In genomic region chr2:129896226-129897100, GRCh38 we compare ENCODE assay signal across 30 cellular contexts.
"Had no signal": no experiment of that assay in that cellular context is flagged by ENCODE, and none has a peak within 500 bp of the region (broad histone marks: within the 10 kb centered on the region; RNA-seq: fewer than 3 reads in every experiment).

No MANE protein-coding gene starts in this region.

- H3K27ac Mint-ChIP-seq: activated CD8-positive, alpha-beta T cell treated with anti-CD3 and anti-CD28 coated beads for 36 hours; activated naive CD4-positive, alpha-beta T cell treated with anti-CD3 and anti-CD28 coated beads for 36 hours; activated naive CD8-positive, alpha-beta T cell; activated T-helper 17 cell treated with anti-CD3 and anti-CD28 coated beads, Interleukin-2, amount 50 U/mL, for 72 hours had no signal

- H3K4me3 Mint-ChIP-seq: activated CD8-positive, alpha-beta T cell treated with anti-CD3 and anti-CD28 coated beads for 36 hours; activated naive CD4-positive, alpha-beta T cell treated with anti-CD3 and anti-CD28 coated beads for 36 hours; activated naive CD8-positive, alpha-beta T cell; activated T-helper 17 cell treated with anti-CD3 and anti-CD28 coated beads, Interleukin-2, amount 50 U/mL, for 72 hours; brain had no signal

- H3K9me3 Mint-ChIP-seq: activated naive CD4-positive, alpha-beta T cell treated with anti-CD3 and anti-CD28 coated beads for 36 hours; activated T-helper 17 cell treated with anti-CD3 and anti-CD28 coated beads, Interleukin-2, amount 50 U/mL, for 72 hours had no signal

- H3K27me3 ChIP-seq: cardiac muscle cell, Peyer's patch had no signal

- H3K4me3 ChIP-seq: cardiac muscle cell, K562, Peyer's patch, SJCRH30 had no signal

- H3K9ac ChIP-seq: SK-N-SH had no signal

- H3K4me1 ChIP-seq: Peyer's patch, SJCRH30 had no signal

- ATAC-seq: activated CD8-positive, alpha-beta T cell treated with anti-CD3 and anti-CD28 coated beads for 36 hours; activated T-helper 17 cell treated with anti-CD3 and anti-CD28 coated beads, Interleukin-2, amount 50 U/mL, for 72 hours; K562 had no signal

- H3K9me3 ChIP-seq: Peyer's patch, SJCRH30, SK-N-SH had no signal

- H3K4me1 Mint-ChIP-seq: activated T-helper 17 cell treated with anti-CD3 and anti-CD28 coated beads, Interleukin-2, amount 50 U/mL, for 72 hours; brain had no signal

- H3K27ac ChIP-seq: cardiac muscle cell, Peyer's patch, RWPE1, SJCRH30, WERI-Rb-1 had no signal

- H3K36me3 Mint-ChIP-seq: activated naive CD8-positive, alpha-beta T cell; brain had no signal

- H3K36me3 ChIP-seq: cardiac muscle cell, Peyer's patch, SJCRH30, WERI-Rb-1 had no signal

- DNase-seq: activated CD4-positive, alpha-beta T cell treated with anti-CD3 and anti-CD28 coated beads for 4 hours; activated CD8-positive, alpha-beta T cell treated with anti-CD3 and anti-CD28 coated beads for 36 hours; activated gamma-delta T cell; activated naive CD4-positive, alpha-beta T cell treated with anti-CD3 and anti-CD28 coated beads for 36 hours; activated T-cell treated with anti-CD3 and anti-CD28 coated beads for 4 hours; activated T-cell treated with anti-CD3 and anti-CD28 coated beads, Interleukin-2, amount 50 U/mL, for 48 hours; amygdala; Karpas-422; MM.1S; NCI-H1105; NCI-H1436; NCI-H1694 treated with DMSO at 0.1 percent for 48 hours; NCI-H2029 treated with DMSO at 0.1 percent for 48 hours; NCI-H345; NCI-H510A; NCI-H526 treated with DMSO at 0.1 percent for 48 hours; NCI-H82; OCI-M1; Right ventricle myocardium superior; SJCRH30; SK-N-SH; T-helper 1 cell; WERI-Rb-1 had no signal
